Comparison of ENCODE assay signal across 14 cellular contexts in genomic region chr14:65926504-65926903, GRCh38.
DNase-seq lines count a peak whose midpoint lies in the region; ATAC-seq lines count a peak whose summit lies in the region.
"Had no signal": no experiment of that assay in that cellular context is flagged by ENCODE, and none has a peak within 500 bp of the region (broad histone marks: within the 10 kb centered on the region; RNA-seq: fewer than 3 reads in every experiment).

No MANE protein-coding gene starts in this region.

- H3K36me3 Mint-ChIP-seq in activated CD4-positive, alpha-beta T cell treated with anti-CD3 and anti-CD28 coated beads, Interleukin-2, amount 10 ng/mL, durations not matched to agents 24 days and 14 days (ENCODE audit: low read depth), result peaks cover 3% of the 10 kb centered on the region
- H3K36me3 Mint-ChIP-seq in activated T-helper 2 cell treated with anti-CD3 and anti-CD28 coated beads, Interferon-gamma antibody, Interleukin-2, Interleukin-4, amounts not matched to agents 10 μg/mL and 5 μg/mL and 100 μg/mL, durations not matched to agents 14 hours and 24 hours and 36 hours (ENCODE audit: low read depth), result peaks cover 14% of the 10 kb centered on the region
- peaks cover 5% of the 10 kb centered on the region for H3K36me3 Mint-ChIP-seq in natural killer cell treated with Interleukin-12 subunit alpha and Interleukin-12 subunit beta and Interleukin-15 and Interleukin-18, amount 100 ng/mL, for 72 hours
- H3K36me3 Mint-ChIP-seq: CD14-positive monocyte had no signal

- H3K27me3 Mint-ChIP-seq in activated CD4-positive, alpha-beta T cell treated with anti-CD3 and anti-CD28 coated beads, Interleukin-2, amount 10 ng/mL, durations not matched to agents 24 days and 14 days, result no peaks in the 10 kb centered on the region
- no peaks in the 10 kb centered on the region for H3K27me3 Mint-ChIP-seq in activated T-helper 2 cell treated with anti-CD3 and anti-CD28 coated beads, Interferon-gamma antibody, Interleukin-2, Interleukin-4, amounts not matched to agents 10 μg/mL and 5 μg/mL and 100 μg/mL, durations not matched to agents 14 hours and 24 hours and 36 hours (ENCODE audit: low read depth)
- H3K27me3 Mint-ChIP-seq in natural killer cell treated with Interleukin-12 subunit alpha and Interleukin-12 subunit beta and Interleukin-15 and Interleukin-18, amount 100 ng/mL, for 72 hours, result no peaks in the 10 kb centered on the region
- H3K27me3 Mint-ChIP-seq: stimulated activated naive CD8-positive, alpha-beta T cell treated with anti-CD3 and anti-CD28 coated beads, Interleukin-15, Interleukin-2, amounts not matched to agents 100 ng/mL and 50 ng/mL, for 24 hours had no signal

- intact Hi-C loops in activated CD4-positive, alpha-beta T cell treated with anti-CD3 and anti-CD28 coated beads, Interleukin-2, amount 10 ng/mL, durations not matched to agents 24 days and 14 days (cut with micrococcal nuclease), result loop anchor here (5.0 kb wide), 2 partner anchors 36 to 49 kb away; no protein-coding TSS in a partner anchor
- intact Hi-C loops in activated T-helper 2 cell treated with anti-CD3 and anti-CD28 coated beads, Interferon-gamma antibody, Interleukin-2, Interleukin-4, amounts not matched to agents 10 μg/mL and 5 μg/mL and 100 μg/mL, durations not matched to agents 14 hours and 24 hours and 36 hours (cut with micrococcal nuclease), result loop anchor here (5.0 kb wide), 1 partner anchor 714 kb away; no protein-coding TSS in a partner anchor

- ATAC-seq in natural killer cell treated with Interleukin-12 subunit alpha and Interleukin-12 subunit beta and Interleukin-15 and Interleukin-18, amount 100 ng/mL, for 72 hours, result no peak
- ATAC-seq in HG02571 (IDR thresholded peaks at IDR 0.05; ENCODE audit: unreplicated experiment), result no peak
- ATAC-seq: gastrocnemius medialis had no signal

- H3K27ac Mint-ChIP-seq in activated CD4-positive, alpha-beta T cell treated with anti-CD3 and anti-CD28 coated beads, Interleukin-2, amount 10 ng/mL, durations not matched to agents 24 days and 14 days, result peak overlapping the region; percentile 91
- no peak overlapping the region for H3K27ac Mint-ChIP-seq in activated T-helper 2 cell treated with anti-CD3 and anti-CD28 coated beads, Interferon-gamma antibody, Interleukin-2, Interleukin-4, amounts not matched to agents 10 μg/mL and 5 μg/mL and 100 μg/mL, durations not matched to agents 14 hours and 24 hours and 36 hours
- H3K27ac Mint-ChIP-seq in natural killer cell treated with Interleukin-12 subunit alpha and Interleukin-12 subunit beta and Interleukin-15 and Interleukin-18, amount 100 ng/mL, for 72 hours, result peak overlapping the region; percentile 76 to 80
- H3K27ac Mint-ChIP-seq: CD14-positive monocyte had no signal

- H3K9me3 Mint-ChIP-seq in activated CD4-positive, alpha-beta T cell treated with anti-CD3 and anti-CD28 coated beads, Interleukin-2, amount 10 ng/mL, durations not matched to agents 24 days and 14 days, result peaks cover 23% of the 10 kb centered on the region
- H3K9me3 Mint-ChIP-seq in activated T-helper 2 cell treated with anti-CD3 and anti-CD28 coated beads, Interferon-gamma antibody, Interleukin-2, Interleukin-4, amounts not matched to agents 10 μg/mL and 5 μg/mL and 100 μg/mL, durations not matched to agents 14 hours and 24 hours and 36 hours, result peaks cover 3% of the 10 kb centered on the region
- H3K9me3 Mint-ChIP-seq in natural killer cell treated with Interleukin-12 subunit alpha and Interleukin-12 subunit beta and Interleukin-15 and Interleukin-18, amount 100 ng/mL, for 72 hours, result peaks cover 2% of the 10 kb centered on the region
- H3K9me3 Mint-ChIP-seq: stimulated activated naive CD8-positive, alpha-beta T cell treated with anti-CD3 and anti-CD28 coated beads, Interleukin-15, Interleukin-2, amounts not matched to agents 100 ng/mL and 50 ng/mL, for 24 hours had no signal

- no peak for DNase-seq in activated CD4-positive, alpha-beta T cell treated with anti-CD3 and anti-CD28 coated beads, Interleukin-2, amount 10 ng/mL, durations not matched to agents 24 days and 14 days
- no peak for DNase-seq in activated CD4-positive, alpha-beta T cell treated with anti-CD3 and anti-CD28 coated beads for 4 hours
- DNase-seq in NCI-H1436 (lab: John Stamatoyannopoulos, UW), result peak; percentile 68
- no peak for DNase-seq in activated T-helper 2 cell treated with anti-CD3 and anti-CD28 coated beads, Interferon-gamma antibody, Interleukin-2, Interleukin-4, amounts not matched to agents 10 μg/mL and 5 μg/mL and 100 μg/mL, durations not matched to agents 14 hours and 24 hours and 36 hours (ENCODE audit: low spot score)
- DNase-seq in natural killer cell treated with Interleukin-12 subunit alpha and Interleukin-12 subunit beta and Interleukin-15 and Interleukin-18, amount 100 ng/mL, for 72 hours (ENCODE audit: low spot score), result no peak
- DNase-seq in activated gamma-delta T cell (lab: John Stamatoyannopoulos, UW), result no peak
- no peak for DNase-seq in AG20443 (ENCODE audit: low spot score)
- DNase-seq: activated effector memory CD4-positive, alpha-beta T cell treated with Interleukin-2 at 50 U/mL for 16 hours; gastrocnemius medialis; NCI-H1105 treated with DMSO at 0.1 percent for 48 hours; NCI-H226 had no signal

- peak overlapping the region; percentile 58 for H3K4me3 Mint-ChIP-seq in activated CD4-positive, alpha-beta T cell treated with anti-CD3 and anti-CD28 coated beads, Interleukin-2, amount 10 ng/mL, durations not matched to agents 24 days and 14 days
- peak overlapping the region; percentile 59 for H3K4me3 Mint-ChIP-seq in activated T-helper 2 cell treated with anti-CD3 and anti-CD28 coated beads, Interferon-gamma antibody, Interleukin-2, Interleukin-4, amounts not matched to agents 10 μg/mL and 5 μg/mL and 100 μg/mL, durations not matched to agents 14 hours and 24 hours and 36 hours (ENCODE audit: low read depth)
- peak overlapping the region; percentile 69 for H3K4me3 Mint-ChIP-seq in natural killer cell treated with Interleukin-12 subunit alpha and Interleukin-12 subunit beta and Interleukin-15 and Interleukin-18, amount 100 ng/mL, for 72 hours
- H3K4me3 Mint-ChIP-seq: CD14-positive monocyte had no signal

- peaks cover 55% of the 10 kb centered on the region for H3K4me1 Mint-ChIP-seq in activated CD4-positive, alpha-beta T cell treated with anti-CD3 and anti-CD28 coated beads, Interleukin-2, amount 10 ng/mL, durations not matched to agents 24 days and 14 days
- H3K4me1 Mint-ChIP-seq in activated T-helper 2 cell treated with anti-CD3 and anti-CD28 coated beads, Interferon-gamma antibody, Interleukin-2, Interleukin-4, amounts not matched to agents 10 μg/mL and 5 μg/mL and 100 μg/mL, durations not matched to agents 14 hours and 24 hours and 36 hours (ENCODE audit: low read depth), result peaks cover 59% of the 10 kb centered on the region
- peaks cover 50 to 58% of the 10 kb centered on the region in 2 donors for H3K4me1 Mint-ChIP-seq in natural killer cell treated with Interleukin-12 subunit alpha and Interleukin-12 subunit beta and Interleukin-15 and Interleukin-18, amount 100 ng/mL, for 72 hours (ENCODE audit: low read depth in 2 of 2)
- H3K4me1 Mint-ChIP-seq: CD14-positive monocyte had no signal
